In genomic region chr6:6694368-6694780, GRCh38 we compare ENCODE assay signal across 11 cellular contexts.
DNase-seq lines count a peak whose midpoint lies in the region; ATAC-seq, FAIRE-seq and TF ChIP-seq lines count a peak whose summit lies in the region.
"Had no signal": no experiment of that assay in that cellular context is flagged by ENCODE, and none has a peak within 500 bp of the region (broad histone marks: within the 10 kb centered on the region; RNA-seq: fewer than 3 reads in every experiment).

No MANE protein-coding gene starts in this region.

- H3K4me1 ChIP-seq in MM.1S (ENCODE audit: low read length), result no peaks in the 10 kb centered on the region
- no peaks in the 10 kb centered on the region for H3K4me1 ChIP-seq in CD8-positive, alpha-beta T cell (ENCODE audit: insufficient read depth, low read length)

- H3K4me1 Mint-ChIP-seq in nephron, result peaks cover 47% of the 10 kb centered on the region
- no peaks in the 10 kb centered on the region for H3K4me1 Mint-ChIP-seq in CD8-positive, alpha-beta T cell (ENCODE audit: low read depth)

- no peak overlapping the region for H3K9ac ChIP-seq in MM.1S (ENCODE audit: low read length)

- H3K9me3 Mint-ChIP-seq in nephron, result peaks cover 6% of the 10 kb centered on the region
- peaks cover 7% of the 10 kb centered on the region for H3K9me3 Mint-ChIP-seq in CD8-positive, alpha-beta T cell

- H3K4me3 ChIP-seq in NB4 (ENCODE audit: low read depth, low read length) (no peak overlapping the region), epithelial cell of esophagus (ENCODE audit: low read length) (no peak overlapping the region), MM.1S (ENCODE audit: low read length) (no peak overlapping the region)
- no peak overlapping the region for H3K4me3 ChIP-seq in CD8-positive, alpha-beta T cell (ENCODE audit: low read depth, low read length)

- no peak for FAIRE-seq in GM12891 (lab: Jason Lieb, UNC)

- CTCF ChIA-PET in CD8-positive, alpha-beta T cell (lab: Charles Lee), result interaction anchor here (3.0 kb wide), 1 partner anchor 18 kb away, joined by 14 read pairs; no protein-coding TSS in a partner anchor

- H3K4me2 ChIP-seq in MM.1S (ENCODE audit: low read depth, low read length), result no peak overlapping the region

- no peaks in the 10 kb centered on the region for H3F3A ChIP-seq in MM.1S (ENCODE audit: insufficient read depth, low read length)

- H3K9me2 ChIP-seq in MM.1S (replicated peaks; ENCODE audit: insufficient read depth, low read length), result no peaks in the 10 kb centered on the region

- no peaks in the 10 kb centered on the region for H3K9me3 ChIP-seq in MM.1S (replicated peaks; ENCODE audit: insufficient read depth, low read length)
- no peaks in the 10 kb centered on the region for H3K9me3 ChIP-seq in CD8-positive, alpha-beta T cell (ENCODE audit: low read length)

- no peak overlapping the region for H2AFZ ChIP-seq in MM.1S (ENCODE audit: low read length)

- peaks cover 3% of the 10 kb centered on the region for H3K36me3 Mint-ChIP-seq in nephron (ENCODE audit: low read depth)
- no peaks in the 10 kb centered on the region for H3K36me3 Mint-ChIP-seq in CD8-positive, alpha-beta T cell
- H3K36me3 Mint-ChIP-seq: CD4-positive, alpha-beta memory T cell had no signal

- no peaks in the 10 kb centered on the region for H3K36me3 ChIP-seq in MM.1S (replicated peaks; ENCODE audit: insufficient read depth, low read length)
- no peaks in the 10 kb centered on the region for H3K36me3 ChIP-seq in CD8-positive, alpha-beta T cell (ENCODE audit: insufficient read depth, low read length)

- peak; percentile 57 for DNase-seq in ELF-1 (ENCODE audit: low read depth, low spot score)
- DNase-seq in NB4 (ENCODE audit: low read depth), result peak; percentile 65
- DNase-seq in epithelial cell of esophagus (ENCODE audit: low read depth), result peak; percentile 37
- DNase-seq in GM12891 (ENCODE audit: insufficient read length, low spot score), result no peak
- no peak for DNase-seq in MM.1S
- no peak for DNase-seq in HPDE6-E6E7 (ENCODE audit: extremely low spot score)
- no peak for DNase-seq in CD8-positive, alpha-beta T cell
- DNase-seq: activated CD8-positive, alpha-beta memory T cell treated with anti-CD3 and anti-CD28 coated beads, Interleukin-2, amount 50 U/mL, for 48 hours; CD4-positive, alpha-beta memory T cell; NCI-H187 treated with DMSO at 0.1 percent for 48 hours had no signal

- POLR2A ChIA-PET in CD8-positive, alpha-beta T cell (lab: Charles Lee), result no interaction called here

- no peak overlapping the region for H3K27ac ChIP-seq in MM.1S (ENCODE audit: low read length)
- H3K27ac ChIP-seq in CD8-positive, alpha-beta T cell (ENCODE audit: low read depth, low read length), result no peak overlapping the region

- peak overlapping the region in 2 of 3 experiments; percentile 26 to 83 for H3K27ac Mint-ChIP-seq in nephron
- no peak overlapping the region for H3K27ac Mint-ChIP-seq in CD8-positive, alpha-beta T cell

- H3K27me3 ChIP-seq in MM.1S (replicated peaks; ENCODE audit: insufficient read depth, low read length), result no peaks in the 10 kb centered on the region
- no peaks in the 10 kb centered on the region for H3K27me3 ChIP-seq in CD8-positive, alpha-beta T cell (ENCODE audit: insufficient read depth, low read length)

- H4K20me1 ChIP-seq in MM.1S (ENCODE audit: insufficient read depth, low read length), result no peaks in the 10 kb centered on the region

- H3K27me3 Mint-ChIP-seq in nephron (ENCODE audit: low read depth), result peaks cover 23% of the 10 kb centered on the region
- peaks cover 4% of the 10 kb centered on the region for H3K27me3 Mint-ChIP-seq in CD8-positive, alpha-beta T cell (ENCODE audit: low read depth)

- TF ChIP-seq CTCF in NB4 (IDR thresholded peaks at IDR 0.05; ENCODE audit: low read depth, low read length), result peak; percentile 36
- peak; percentile 13 for TF ChIP-seq CTCF in epithelial cell of esophagus (IDR thresholded peaks at IDR 0.05; ENCODE audit: insufficient read depth, low read depth, low read length, missing control alignments)
- no peak for TF ChIP-seq CTCF in nephron (IDR thresholded peaks at IDR 0.05; ENCODE audit: unreplicated experiment in 3 of 3)
- TF ChIP-seq CTCF in MM.1S (IDR thresholded peaks at IDR 0.05; ENCODE audit: low read length), result no peak
- no peak for TF ChIP-seq CTCF in CD8-positive, alpha-beta T cell (IDR thresholded peaks at IDR 0.05)

- intact Hi-C loops in CD8-positive, alpha-beta T cell (cut with DNase I, micrococcal nuclease), result no loop called here

- TF ChIP-seq POLR2A in NB4 (IDR thresholded peaks at IDR 0.05; ENCODE audit: extremely low read depth, insufficient read length), result no peak
- no peak for TF ChIP-seq POLR2A in GM12891 (IDR thresholded peaks at IDR 0.05; ENCODE audit: low read depth, low read length)

- ATAC-seq in CD8-positive, alpha-beta T cell, result no peak

- H3K79me2 ChIP-seq in MM.1S (ENCODE audit: low read length), result no peaks in the 10 kb centered on the region

- H3K4me3 Mint-ChIP-seq in nephron, result peak overlapping the region in 1 of 3 experiments; percentile 53
- no peak overlapping the region for H3K4me3 Mint-ChIP-seq in CD8-positive, alpha-beta T cell
- H3K4me3 Mint-ChIP-seq: CD4-positive, alpha-beta memory T cell had no signal

TF ChIP-seq in GM12891, 5 proteins besides CTCF, POLR2A, EP300 and RAD21:
- TF ChIP-seq POLR2AphosphoS5 (IDR thresholded peaks at IDR 0.05; ENCODE audit: low read depth, low read length), result no peak
- TF ChIP-seq POU2F2 (IDR thresholded peaks at IDR 0.05; ENCODE audit: low read depth, low read length), result no peak
- TF ChIP-seq TAF1 (IDR thresholded peaks at IDR 0.05; ENCODE audit: low read depth, low read length), result no peak
- TF ChIP-seq PAX5 (IDR thresholded peaks at IDR 0.05; ENCODE audit: insufficient read depth, low read length, severe bottlenecking), result no peak
- TF ChIP-seq SPI1 (IDR thresholded peaks at IDR 0.05; ENCODE audit: low read depth, low read length), result no peak

Comparison
In these comparisons a context has a peak if more than half of its experiments do, and no peak if none do; other contexts are left out.
1. DNase-seq: peak in ELF-1 (single experiment), NB4 (single experiment) and epithelial cell of esophagus (single experiment); none in GM12891 (single experiment), MM.1S (single experiment), HPDE6-E6E7 (single experiment) and CD8-positive, alpha-beta T cell (0 of 7).
2. CTCF ChIP-seq: peak in NB4 (single experiment) and epithelial cell of esophagus (single experiment); none in nephron (0 of 3), MM.1S (single experiment) and CD8-positive, alpha-beta T cell (single experiment).